9 cellular contexts compared by ENCODE assay signal in the genomic region with DNA sequence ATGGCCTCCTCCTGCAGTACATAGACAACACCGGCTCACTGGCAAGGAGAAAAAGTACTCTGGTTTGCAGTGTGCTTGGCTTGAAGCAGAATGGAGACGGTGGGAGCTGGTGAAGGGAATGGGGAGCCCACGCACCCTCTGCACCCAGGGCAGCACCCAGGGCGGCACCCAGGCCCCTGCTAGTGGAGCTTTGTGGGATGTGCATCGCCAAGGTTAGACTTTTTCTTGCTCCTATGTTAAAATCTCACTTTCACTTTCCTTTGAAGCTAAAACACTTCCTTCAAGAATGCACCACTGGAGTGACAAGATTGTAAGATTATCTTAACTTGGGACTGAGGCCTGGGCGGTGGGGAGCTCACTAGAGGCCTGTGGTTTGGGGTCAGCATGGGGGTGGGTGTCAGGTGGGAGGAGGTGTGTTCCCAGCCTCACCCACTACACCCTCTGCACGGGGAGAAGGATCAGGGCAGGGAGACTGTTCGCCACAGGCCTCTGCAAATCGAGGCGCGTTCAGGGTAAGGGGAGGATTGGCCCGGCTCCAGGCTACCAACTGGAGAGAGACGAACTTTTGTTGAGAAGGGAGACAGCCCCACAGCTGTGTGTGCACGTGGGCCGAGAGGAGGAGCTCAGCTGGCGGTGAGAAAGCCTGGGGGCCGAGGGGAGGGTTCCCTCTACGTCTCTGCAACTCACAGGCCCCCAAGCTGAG.
A peak's percentile ranks its signal among the peaks of the same experiment; 100 is the strongest.
DNase-seq lines count a peak whose midpoint lies in the region; ATAC-seq, FAIRE-seq and TF ChIP-seq lines count a peak whose summit lies in the region.
"Had no signal": no experiment of that assay in that cellular context is flagged by ENCODE, and none has a peak within 500 bp of the region (broad histone marks: within the 10 kb centered on the region; RNA-seq: fewer than 3 reads in every experiment).

No MANE protein-coding gene starts in this region.

- in situ Hi-C loops in G401 (cut with HindIII; ENCODE audit: low sequenced_read_pairs): no loop called here

- peaks cover 18% of the 10 kb centered on the region for H3K27me3 ChIP-seq in left ventricle myocardium inferior (ENCODE audit: low read depth)

- no peak for ATAC-seq in Right ventricle myocardium superior (ENCODE audit: poor library complexity)
- ATAC-seq in natural killer cell treated with Interleukin-12 subunit alpha and Interleukin-12 subunit beta and Interleukin-15 and Interleukin-18, amount 100 ng/mL, for 72 hours: peak in 1 of 2 donors; percentile 39

- no peak overlapping the region for H3K27ac ChIP-seq in left ventricle myocardium inferior (replicated peaks)
- H3K27ac ChIP-seq in KOPT-K1 (ENCODE audit: low read depth, low read length, poor library complexity, severe bottlenecking): peak overlapping the region; percentile 48
- H3K27ac ChIP-seq: C4-2B had no signal

- peak overlapping the region; percentile 77 for H3K4me3 Mint-ChIP-seq in activated T-cell treated with anti-CD3 and anti-CD28 coated beads, Interleukin-2, amount 50 U/mL, for 24 hours
- H3K4me3 Mint-ChIP-seq in natural killer cell treated with Interleukin-12 subunit alpha and Interleukin-12 subunit beta and Interleukin-15 and Interleukin-18, amount 100 ng/mL, for 72 hours: peak overlapping the region; percentile 55

- H3K27ac Mint-ChIP-seq in activated T-cell treated with anti-CD3 and anti-CD28 coated beads, Interleukin-2, amount 50 U/mL, for 24 hours: peak overlapping the region; percentile 91
- H3K27ac Mint-ChIP-seq in natural killer cell treated with Interleukin-12 subunit alpha and Interleukin-12 subunit beta and Interleukin-15 and Interleukin-18, amount 100 ng/mL, for 72 hours: peak overlapping the region; percentile 47 to 88

- no peaks in the 10 kb centered on the region for H3K9me3 ChIP-seq in left ventricle myocardium inferior (replicated peaks)
- H3K9me3 ChIP-seq in KOPT-K1 (ENCODE audit: insufficient read depth, low read length, poor library complexity, severe bottlenecking): no peaks in the 10 kb centered on the region

- peaks cover 39% of the 10 kb centered on the region for H3K4me1 Mint-ChIP-seq in activated T-cell treated with anti-CD3 and anti-CD28 coated beads, Interleukin-2, amount 50 U/mL, for 24 hours (ENCODE audit: low read depth)
- peaks cover 5 to 15% of the 10 kb centered on the region in 2 donors for H3K4me1 Mint-ChIP-seq in natural killer cell treated with Interleukin-12 subunit alpha and Interleukin-12 subunit beta and Interleukin-15 and Interleukin-18, amount 100 ng/mL, for 72 hours (ENCODE audit: low read depth in 2 of 2)

- H3K27me3 Mint-ChIP-seq in activated T-cell treated with anti-CD3 and anti-CD28 coated beads, Interleukin-2, amount 50 U/mL, for 24 hours: no peaks in the 10 kb centered on the region
- no peaks in the 10 kb centered on the region for H3K27me3 Mint-ChIP-seq in natural killer cell treated with Interleukin-12 subunit alpha and Interleukin-12 subunit beta and Interleukin-15 and Interleukin-18, amount 100 ng/mL, for 72 hours

- H3K9me3 Mint-ChIP-seq in activated T-cell treated with anti-CD3 and anti-CD28 coated beads, Interleukin-2, amount 50 U/mL, for 24 hours: no peaks in the 10 kb centered on the region
- no peaks in the 10 kb centered on the region for H3K9me3 Mint-ChIP-seq in natural killer cell treated with Interleukin-12 subunit alpha and Interleukin-12 subunit beta and Interleukin-15 and Interleukin-18, amount 100 ng/mL, for 72 hours

- no peak for FAIRE-seq in HTR-8/SVneo (lab: Jason Lieb, UNC)

- intact Hi-C loops in Right ventricle myocardium superior (cut with DNase I): no loop called here
- intact Hi-C loops in left ventricle myocardium inferior (cut with micrococcal nuclease): no loop called here

- H3K4me1 ChIP-seq in left ventricle myocardium inferior: no peaks in the 10 kb centered on the region

- H3K36me3 ChIP-seq in left ventricle myocardium inferior: no peaks in the 10 kb centered on the region
- H3K36me3 ChIP-seq in KOPT-K1 (ENCODE audit: insufficient read depth, low read length): no peaks in the 10 kb centered on the region

- TF ChIP-seq CTCF in left ventricle myocardium inferior (IDR thresholded peaks at IDR 0.05; ENCODE audit: borderline replicate concordance): no peak

- H3K4me3 ChIP-seq in left ventricle myocardium inferior: no peak overlapping the region

- H3K36me3 Mint-ChIP-seq in activated T-cell treated with anti-CD3 and anti-CD28 coated beads, Interleukin-2, amount 50 U/mL, for 24 hours (ENCODE audit: low read depth): no peaks in the 10 kb centered on the region
- H3K36me3 Mint-ChIP-seq in natural killer cell treated with Interleukin-12 subunit alpha and Interleukin-12 subunit beta and Interleukin-15 and Interleukin-18, amount 100 ng/mL, for 72 hours: no peaks in the 10 kb centered on the region

- DNase-seq in Right ventricle myocardium superior (peak; percentile 46), left ventricle myocardium inferior (no peak), G401 (ENCODE audit: low spot score) (no peak), HTR-8/SVneo (ENCODE audit: insufficient read length, low spot score) (no peak), NCI-H1930 (lab: John Stamatoyannopoulos, UW) (no peak)
- peak; percentile 63 for DNase-seq in activated T-cell treated with anti-CD3 and anti-CD28 coated beads, Interleukin-2, amount 50 U/mL, for 24 hours
- no peak for DNase-seq in natural killer cell treated with Interleukin-12 subunit alpha and Interleukin-12 subunit beta and Interleukin-15 and Interleukin-18, amount 100 ng/mL, for 72 hours (ENCODE audit: low spot score)

Comparison
In these comparisons a context has a peak if more than half of its experiments do, and no peak if none do; other contexts are left out.
1. DNase-seq: peak in Right ventricle myocardium superior (single experiment) and activated T-cell treated with anti-CD3 and anti-CD28 coated beads, Interleukin-2, amount 50 U/mL, for 24 hours (single experiment); none in left ventricle myocardium inferior (single experiment), natural killer cell treated with Interleukin-12 subunit alpha and Interleukin-12 subunit beta and Interleukin-15 and Interleukin-18, amount 100 ng/mL, for 72 hours (single experiment), G401 (single experiment), HTR-8/SVneo (single experiment) and NCI-H1930 (0 of 2).